14 cellular contexts compared by ENCODE assay signal in the genomic region with DNA sequence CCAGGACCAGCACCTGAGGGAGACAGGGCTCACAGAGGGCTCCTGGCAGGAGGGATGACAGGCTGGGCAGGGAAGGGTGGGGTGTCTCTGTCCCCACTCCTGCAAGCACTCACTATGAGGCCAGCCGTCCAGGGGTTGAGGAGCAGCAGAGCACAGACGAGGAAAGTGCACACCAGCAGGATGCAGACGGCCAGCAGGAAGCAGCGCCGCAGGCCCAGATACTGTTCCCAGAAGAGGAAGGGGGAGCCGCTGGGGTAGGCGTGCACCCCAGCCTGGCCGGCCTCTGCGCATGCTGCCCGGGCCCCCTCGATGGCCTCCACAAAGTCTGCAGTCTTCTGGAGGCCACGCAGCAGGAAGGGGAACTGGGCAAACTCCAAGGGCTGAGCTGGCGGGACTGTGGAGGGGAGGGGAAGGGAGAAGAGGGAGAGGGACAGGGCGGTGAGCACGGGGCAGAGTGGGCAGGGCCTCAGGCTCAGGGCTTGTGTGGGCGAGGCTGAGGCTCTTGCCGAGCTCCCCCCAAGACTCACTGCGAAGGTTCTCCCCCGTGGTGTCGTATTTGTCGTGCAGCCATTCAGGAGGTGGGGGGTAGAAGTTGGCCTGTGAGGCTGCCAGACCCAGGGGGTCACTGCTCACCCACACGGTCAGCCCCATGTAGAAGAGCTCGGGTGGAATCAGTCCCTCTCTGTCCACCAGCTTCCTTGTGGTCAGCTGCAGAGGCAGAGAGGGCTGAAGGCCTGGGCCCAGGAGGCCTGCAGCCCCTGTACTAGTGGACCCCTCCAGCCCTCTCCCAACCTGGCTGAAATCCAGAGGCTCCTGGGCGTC. TPM values are rescaled to one million over a fixed set of nuclear protein-coding genes. Genes with fewer than 3 reads are reported as not detected.
A peak's percentile ranks its signal among the peaks of the same experiment; 100 is the strongest.
DNase-seq lines count a peak whose midpoint lies in the region; TF ChIP-seq lines count a peak whose summit lies in the region.
"Had no signal": no experiment of that assay in that cellular context is flagged by ENCODE, and none has a peak within 500 bp of the region (broad histone marks: within the 10 kb centered on the region; RNA-seq: fewer than 3 reads in every experiment).

No MANE protein-coding gene starts in this region.

- no peaks in the 10 kb centered on the region for H4K20me1 ChIP-seq in osteoblast (ENCODE audit: insufficient read depth, low read length)

- H3K4me1 Mint-ChIP-seq in CD14-positive monocyte: peaks cover 30% of the 10 kb centered on the region

- peaks cover 0 to 5% (median 0%) of the 10 kb centered on the region in 3 donors for H3K27me3 Mint-ChIP-seq in CD14-positive monocyte (ENCODE audit: low read depth in 3 of 3)
- H3K27me3 Mint-ChIP-seq: activated CD4-positive, alpha-beta memory T cell treated with anti-CD3 and anti-CD28 coated beads, Interleukin-2, amount 10 ng/mL, durations not matched to agents 7 days and 5 days had no signal

- H3K79me2 ChIP-seq in osteoblast (ENCODE audit: insufficient read depth, low read length): no peaks in the 10 kb centered on the region

- H3K4me3 Mint-ChIP-seq in CD14-positive monocyte: peak overlapping the region; percentile 66 to 83
- H3K4me3 Mint-ChIP-seq: activated CD4-positive, alpha-beta memory T cell treated with anti-CD3 and anti-CD28 coated beads, Interleukin-2, amount 10 ng/mL, durations not matched to agents 7 days and 5 days had no signal

- no peaks in the 10 kb centered on the region for H3K27me3 ChIP-seq in osteoblast (ENCODE audit: insufficient read depth, low read length)
- H3K27me3 ChIP-seq: BE2C, Peyer's patch had no signal

- H3K27ac Mint-ChIP-seq in CD14-positive monocyte: peak overlapping the region; percentile 67 to 91 (median 81)
- H3K27ac Mint-ChIP-seq: activated CD4-positive, alpha-beta memory T cell treated with anti-CD3 and anti-CD28 coated beads, Interleukin-2, amount 10 ng/mL, durations not matched to agents 7 days and 5 days had no signal

- H3K4me3 ChIP-seq in osteoblast (ENCODE audit: insufficient read depth, low read length): no peak overlapping the region
- H3K4me3 ChIP-seq: Peyer's patch had no signal

- no peaks in the 10 kb centered on the region for H3K36me3 ChIP-seq in osteoblast (ENCODE audit: insufficient read depth, low read length)
- H3K36me3 ChIP-seq: BE2C, Peyer's patch had no signal

- H3K9me3 Mint-ChIP-seq in CD14-positive monocyte: peaks cover 0 to 3% (median 0%) of the 10 kb centered on the region in 7 donors
- H3K9me3 Mint-ChIP-seq: activated CD4-positive, alpha-beta memory T cell treated with anti-CD3 and anti-CD28 coated beads, Interleukin-2, amount 10 ng/mL, durations not matched to agents 7 days and 5 days had no signal

- H3K4me2 ChIP-seq in osteoblast (ENCODE audit: insufficient read depth, low read length): no peak overlapping the region

- TF ChIP-seq CTCF in CD14-positive monocyte (IDR thresholded peaks at IDR 0.05): no peak
- no peak for TF ChIP-seq CTCF in osteoblast (IDR thresholded peaks at IDR 0.05; ENCODE audit: extremely low read depth, low read depth, low read length)

- H3K4me1 ChIP-seq in osteoblast (ENCODE audit: insufficient read depth, low read length): no peaks in the 10 kb centered on the region
- H3K4me1 ChIP-seq: BE2C, Peyer's patch had no signal

- H2AFZ ChIP-seq in osteoblast (ENCODE audit: low read length): no peak overlapping the region

- H3K27ac ChIP-seq in osteoblast (ENCODE audit: low read depth, low read length): no peak overlapping the region

- intact Hi-C loops in CD14-positive monocyte (cut with micrococcal nuclease): loop anchor here in 1 of 2 donors (5.0 kb wide), 1 partner anchor 39 kb away; a partner anchor contains a TSS

- H3K9me3 ChIP-seq in osteoblast (ENCODE audit: low read depth, low read length): no peaks in the 10 kb centered on the region
- H3K9me3 ChIP-seq: BE2C, Peyer's patch had no signal

- H3K36me3 Mint-ChIP-seq in CD14-positive monocyte: no peaks in the 10 kb centered on the region

- DNase-seq in CD14-positive monocyte (ENCODE audit: low spot score) (peak; percentile 88), SKM-1 (lab: John Stamatoyannopoulos, UW; ENCODE audit: unreplicated experiment) (peak; percentile 32), globus pallidus (ENCODE audit: low spot score) (peak; percentile 63), osteoblast (ENCODE audit: insufficient read length, low spot score, missing footprints) (peak; percentile 76), DMS 273 (lab: John Stamatoyannopoulos, UW; ENCODE audit: unreplicated experiment) (no peak), DMS 273 treated with DMSO at 0.1 percent for 48 hours (lab: John Stamatoyannopoulos, UW) (no peak), HPDE6-E6E7 (ENCODE audit: extremely low spot score) (no peak), kidney tubule cell (ENCODE audit: low spot score) (no peak)
- DNase-seq: activated CD4-positive, alpha-beta memory T cell treated with anti-CD3 and anti-CD28 coated beads, Interleukin-2, amount 10 ng/mL, durations not matched to agents 7 days and 5 days; amniotic stem cell; BE2C; Peyer's patch; stimulated activated naive CD4-positive, alpha-beta T cell had no signal

RNA-seq across cellular contexts. Expression of a gene that starts 16.5 kb away (rescaled TPM):
- polyA plus RNA-seq in CD14-positive monocyte: under 1 TPM; 0.18 to 0.22 TPM
- 0.29 and 0.36 TPM in 2 replicates for total RNA-seq in osteoblast

RNA-seq across cellular contexts. Expression of a gene that starts 18.3 kb away (rescaled TPM):
- polyA plus RNA-seq in CD14-positive monocyte: under 1 TPM; 0.10 to 0.73 TPM
- total RNA-seq in osteoblast: 21.4 and 23.6 TPM in 2 replicates

RNA-seq across cellular contexts. Expression of a gene that starts 19.4 kb away (rescaled TPM):
- 1 to 10 TPM; 2.2 to 2.8 TPM for polyA plus RNA-seq in CD14-positive monocyte
- total RNA-seq in osteoblast: 0.29 and 0.36 TPM in 2 replicates
- total RNA-seq: esophagus mucosa had no signal

RNA-seq across cellular contexts. Expression of a gene that starts 26.4 kb away (rescaled TPM):
- 10 to 100 TPM; 15.8 to 28.1 TPM for polyA plus RNA-seq in CD14-positive monocyte
- 33.7 and 35.1 TPM in 2 replicates for total RNA-seq in osteoblast

RNA-seq across cellular contexts. Expression of a gene that starts 38.6 kb away (rescaled TPM):
- polyA plus RNA-seq in CD14-positive monocyte: not detected
- under 0.01 TPM in 1 of 2 replicates, not detected in the other for total RNA-seq in osteoblast
- total RNA-seq: esophagus mucosa had no signal

Comparison
In these comparisons a context has a peak if more than half of its experiments do, and no peak if none do; other contexts are left out.
1. DNase-seq: peak in CD14-positive monocyte (single experiment), SKM-1 (single experiment), globus pallidus (single experiment) and osteoblast (single experiment); none in DMS 273 (single experiment), DMS 273 treated with DMSO at 0.1 percent for 48 hours (single experiment), HPDE6-E6E7 (single experiment) and kidney tubule cell (single experiment).